ENCODE assay signal across 14 cellular contexts in the genomic region with DNA sequence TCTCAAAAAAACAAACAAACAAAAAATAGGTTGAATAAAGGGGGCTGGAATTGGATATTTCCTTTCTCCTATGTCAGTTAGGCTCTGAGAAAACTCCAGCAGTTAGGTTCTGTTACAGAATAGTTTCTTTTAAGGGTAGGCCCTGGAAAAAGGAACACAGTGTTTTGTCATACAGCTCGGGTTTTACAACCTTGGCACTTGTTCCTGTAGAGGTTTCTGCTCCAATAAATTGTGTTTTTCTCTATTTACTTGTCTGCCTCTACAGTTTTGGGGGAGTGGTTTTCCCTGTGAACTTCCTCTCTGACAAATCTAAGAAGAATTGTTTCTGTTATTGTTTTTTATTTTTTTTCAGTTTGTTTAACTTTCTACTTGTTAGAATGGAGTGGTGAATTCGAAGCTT.
DNase-seq lines count a peak whose midpoint lies in the region; ATAC-seq and TF ChIP-seq lines count a peak whose summit lies in the region.
"Had no signal": no experiment of that assay in that cellular context is flagged by ENCODE, and none has a peak within 500 bp of the region (broad histone marks: within the 10 kb centered on the region; RNA-seq: fewer than 3 reads in every experiment).

No MANE protein-coding gene starts in this region.

- H3K4me3 ChIP-seq in rectal smooth muscle tissue (ENCODE audit: low read length) (no peak overlapping the region), ascending aorta (no peak overlapping the region)

- H3K27ac ChIP-seq in C4-2B, result peak overlapping the region; percentile 87
- H3K27ac ChIP-seq in rectal smooth muscle tissue (ENCODE audit: low read depth, low read length), result peak overlapping the region; percentile 74
- no peak overlapping the region for H3K27ac ChIP-seq in ascending aorta

- no peak overlapping the region for H3K9ac ChIP-seq in rectal smooth muscle tissue (ENCODE audit: low read length)

- intact Hi-C loops in ascending aorta (cut with DNase I), result no loop called here

- H3K9me3 ChIP-seq in ascending aorta, result no peaks in the 10 kb centered on the region

- H3K27me3 ChIP-seq in rectal smooth muscle tissue (ENCODE audit: control insufficient read depth, insufficient read depth, low read length) (no peaks in the 10 kb centered on the region), ascending aorta (no peaks in the 10 kb centered on the region)

- TF ChIP-seq CTCF in C4-2B (conservative IDR thresholded peaks at IDR 0.05) (no peak), ascending aorta (IDR thresholded peaks at IDR 0.05) (no peak)

- DNase-seq in NCI-H748 (lab: John Stamatoyannopoulos, UW; ENCODE audit: unreplicated experiment) (peak; percentile 60), globus pallidus (ENCODE audit: low spot score) (peak; percentile 14), ascending aorta (ENCODE audit: low spot score in 2 of 2) (no peak), SKM-1 treated with dmso at 0.1 percent for 144 hours (lab: John Stamatoyannopoulos, UW; ENCODE audit: unreplicated experiment) (no peak), dedifferentiated amniotic fluid mesenchymal stem cell (ENCODE audit: extremely low spot score) (no peak)
- DNase-seq: activated CD4-positive, alpha-beta T cell treated with anti-CD3 and anti-CD28 coated beads for 48 hours; activated naive CD4-positive, alpha-beta T cell treated with anti-CD3 and anti-CD28 coated beads, Interleukin-2, amount 50 U/mL, for 16 hours; activated T-cell treated with anti-CD3 and anti-CD28 coated beads for 4 hours; central memory CD4-positive, alpha-beta T cell; NCI-H187 treated with DMSO at 0.1 percent for 48 hours; trophoblast cell had no signal

- H3K4me1 ChIP-seq in rectal smooth muscle tissue (ENCODE audit: control insufficient read depth, insufficient read depth, low read length) (peaks cover 7% of the 10 kb centered on the region), ascending aorta (no peaks in the 10 kb centered on the region)

- no peaks in the 10 kb centered on the region for H3K36me3 ChIP-seq in rectal smooth muscle tissue (ENCODE audit: control insufficient read depth, insufficient read depth, low read length)
- H3K36me3 ChIP-seq in ascending aorta, result no peaks in the 10 kb centered on the region

- ATAC-seq in HG02678 (IDR thresholded peaks at IDR 0.05; ENCODE audit: unreplicated experiment), result no peak

Comparison
In these comparisons a context has a peak if more than half of its experiments do, and no peak if none do; other contexts are left out.
1. H3K27ac ChIP-seq: peak in C4-2B (single experiment) and rectal smooth muscle tissue (single experiment); none in ascending aorta (0 of 2).
2. DNase-seq: peak in NCI-H748 (single experiment) and globus pallidus (single experiment); none in ascending aorta (0 of 2), SKM-1 treated with dmso at 0.1 percent for 144 hours (single experiment) and dedifferentiated amniotic fluid mesenchymal stem cell (single experiment).